ENCODE assay signal across 1 cellular context in genomic region chr3:53891500-53892334, GRCh38.
TF ChIP-seq lines count a peak whose summit lies in the region.

Gene SELENOK, minus strand, starts transcription at chr3:53891859.

TF ChIP-seq in HEK293, 187 proteins besides CTCF, POLR2A, EP300 and RAD21 (continued from another document):
- TF ChIP-seq ZNF148 (tag by site-specific recombination; IDR thresholded peaks at IDR 0.05; ENCODE audit: borderline replicate concordance), result no peak
- TF ChIP-seq ZXDB (tag by site-specific recombination; IDR thresholded peaks at IDR 0.05), result 0 out of 2 replicates have a peak, but pooled peaks have one; percentile 52
- no peak for TF ChIP-seq ZFP37 (tag by site-specific recombination; IDR thresholded peaks at IDR 0.05)
- peak; percentile 98 for TF ChIP-seq ZBTB8A (tag by site-specific recombination; IDR thresholded peaks at IDR 0.05)
- peak; percentile 96 for TF ChIP-seq ZBTB11 (tag by site-specific recombination; conservative IDR thresholded peaks at IDR 0.05; ENCODE audit: low read depth)
- 0 out of 2 replicates have a peak, but pooled peaks have one; percentile 37 for TF ChIP-seq SP7 (tag by site-specific recombination; IDR thresholded peaks at IDR 0.05)
- TF ChIP-seq ZNF175 (tag by site-specific recombination; IDR thresholded peaks at IDR 0.05), result no peak
- TF ChIP-seq ZNF23 (tag by site-specific recombination; IDR thresholded peaks at IDR 0.05; ENCODE audit: borderline replicate concordance), result no peak
- no peak for TF ChIP-seq GLI4 (tag by site-specific recombination; IDR thresholded peaks at IDR 0.05)
- TF ChIP-seq ZNF776 (tag by site-specific recombination; IDR thresholded peaks at IDR 0.05; ENCODE audit: borderline replicate concordance), result no peak
- no peak for TF ChIP-seq ZNF133 (tag by site-specific recombination; IDR thresholded peaks at IDR 0.05)
- peak; percentile 66 for TF ChIP-seq ZEB2 (tag by site-specific recombination; IDR thresholded peaks at IDR 0.05)
- TF ChIP-seq HOXA7 (CRISPR knock-in tag; IDR thresholded peaks at IDR 0.05; ENCODE audit: borderline replicate concordance), result no peak
- no peak for TF ChIP-seq ZNF558 (tag by site-specific recombination; IDR thresholded peaks at IDR 0.05)
- no peak for TF ChIP-seq ZNF248 (tag by site-specific recombination; IDR thresholded peaks at IDR 0.05)
- TF ChIP-seq BCL6B (tag by site-specific recombination; IDR thresholded peaks at IDR 0.05), result no peak
- no peak for TF ChIP-seq ZNF658 (tag by site-specific recombination; IDR thresholded peaks at IDR 0.05)
- TF ChIP-seq ZNF169 (tag by site-specific recombination; IDR thresholded peaks at IDR 0.05), result no peak
- TF ChIP-seq IKZF3 (tag by site-specific recombination; IDR thresholded peaks at IDR 0.05), result no peak
- TF ChIP-seq ZNF792 (tag by site-specific recombination; IDR thresholded peaks at IDR 0.05), result no peak
- TF ChIP-seq ZNF629 (tag by site-specific recombination; IDR thresholded peaks at IDR 0.05), result peak; percentile 99
- TF ChIP-seq ZNF518A (tag by site-specific recombination; conservative IDR thresholded peaks at IDR 0.05; ENCODE audit: low read depth), result peak; percentile 98
- TF ChIP-seq ZBTB17 (tag by site-specific recombination; IDR thresholded peaks at IDR 0.05), result peak; percentile 89; the same call in 1 of the 2 replicates
- TF ChIP-seq FEZF1 (tag by site-specific recombination; IDR thresholded peaks at IDR 0.05), result no peak
- no peak for TF ChIP-seq ZNF398 (tag by site-specific recombination; IDR thresholded peaks at IDR 0.05)
- TF ChIP-seq ZNF561 (tag by site-specific recombination; IDR thresholded peaks at IDR 0.05; ENCODE audit: borderline replicate concordance), result no peak
- no peak for TF ChIP-seq MZF1 (tag by site-specific recombination; IDR thresholded peaks at IDR 0.05; ENCODE audit: borderline replicate concordance)
- TF ChIP-seq ZBTB21 (tag by site-specific recombination; IDR thresholded peaks at IDR 0.05), result peak; percentile 99
- TF ChIP-seq OSR2 (tag by site-specific recombination; IDR thresholded peaks at IDR 0.05), result peak; percentile 56
- 0 out of 2 replicates have a peak, but pooled peaks have one; percentile 39 for TF ChIP-seq EGR2 (tag by site-specific recombination; IDR thresholded peaks at IDR 0.05; ENCODE audit: low read depth)
